Comparison of ENCODE assay signal across 16 cellular contexts in genomic region chr5:119361723-119362122, GRCh38. TPM values are rescaled to one million over a fixed set of nuclear protein-coding genes. Genes with fewer than 3 reads are reported as not detected.
DNase-seq lines count a peak whose midpoint lies in the region; ATAC-seq and TF ChIP-seq lines count a peak whose summit lies in the region.
"Had no signal": no experiment of that assay in that cellular context is flagged by ENCODE, and none has a peak within 500 bp of the region (broad histone marks: within the 10 kb centered on the region; RNA-seq: fewer than 3 reads in every experiment).

No MANE protein-coding gene starts in this region.

- no peaks in the 10 kb centered on the region for H3K27me3 Mint-ChIP-seq in activated naive CD4-positive, alpha-beta T cell treated with anti-CD3 and anti-CD28 coated beads, Interleukin-2, amount 10 ng/mL, durations not matched to agents 7 days and 5 days
- H3K27me3 Mint-ChIP-seq in naive B cell = no peaks in the 10 kb centered on the region

- H3K27me3 ChIP-seq in upper lobe of left lung = no peaks in the 10 kb centered on the region
- H3K27me3 ChIP-seq: Peyer's patch, testis had no signal

- TF ChIP-seq EP300 in upper lobe of left lung (IDR thresholded peaks at IDR 0.05) = no peak

- TF ChIP-seq POLR2A in upper lobe of left lung (IDR thresholded peaks at IDR 0.05) = no peak

- H3K27ac Mint-ChIP-seq in activated naive CD4-positive, alpha-beta T cell treated with anti-CD3 and anti-CD28 coated beads, Interleukin-2, amount 10 ng/mL, durations not matched to agents 7 days and 5 days = peak overlapping the region; percentile 16
- peak overlapping the region; percentile 95 for H3K27ac Mint-ChIP-seq in activated naive CD4-positive, alpha-beta T cell treated with anti-CD3 and anti-CD28 coated beads, Interleukin-2, amount 50 U/mL, for 72 hours
- peak overlapping the region; percentile 19 to 96 (median 92) for H3K27ac Mint-ChIP-seq in naive B cell

- no peak overlapping the region for H3K4me3 ChIP-seq in upper lobe of left lung
- H3K4me3 ChIP-seq: Peyer's patch, testis had no signal

- WGBS in upper lobe of left lung, 2 donors = 86 to 100% methylated on average over 1 of the region's 1 CpG

- no peaks in the 10 kb centered on the region for H3K9me3 Mint-ChIP-seq in activated naive CD4-positive, alpha-beta T cell treated with anti-CD3 and anti-CD28 coated beads, Interleukin-2, amount 10 ng/mL, durations not matched to agents 7 days and 5 days
- H3K9me3 Mint-ChIP-seq in activated naive CD4-positive, alpha-beta T cell treated with anti-CD3 and anti-CD28 coated beads, Interleukin-2, amount 50 U/mL, for 72 hours = peaks cover 2 to 4% of the 10 kb centered on the region in 2 donors
- H3K9me3 Mint-ChIP-seq in naive B cell = no peaks in the 10 kb centered on the region

- H3K9me3 ChIP-seq in upper lobe of left lung = no peaks in the 10 kb centered on the region
- H3K9me3 ChIP-seq: Peyer's patch, testis had no signal

- ATAC-seq in activated naive CD4-positive, alpha-beta T cell treated with anti-CD3 and anti-CD28 coated beads, Interleukin-2, amount 50 U/mL, for 72 hours = peak in 1 of 2 donors; percentile 61
- no peak for ATAC-seq in naive B cell (ENCODE audit: low read depth in 2 of 2)
- no peak for ATAC-seq in upper lobe of left lung (ENCODE audit: low FRiP score in 2 of 2)
- no peak for ATAC-seq in omental fat pad (ENCODE audit: low FRiP score)
- ATAC-seq in GM18511 (IDR thresholded peaks at IDR 0.05; ENCODE audit: unreplicated experiment) = no peak

- no peak for DNase-seq in activated naive CD4-positive, alpha-beta T cell treated with anti-CD3 and anti-CD28 coated beads, Interleukin-2, amount 10 ng/mL, durations not matched to agents 7 days and 5 days
- no peak for DNase-seq in activated naive CD4-positive, alpha-beta T cell (lab: John Stamatoyannopoulos, UW)
- DNase-seq in activated naive CD4-positive, alpha-beta T cell treated with anti-CD3 and anti-CD28 coated beads, Interleukin-2, amount 50 U/mL, for 72 hours (ENCODE audit: low spot score in 2 of 2) = no peak
- DNase-seq in naive B cell (no peak), upper lobe of left lung (no peak), omental fat pad (ENCODE audit: low spot score) (no peak), SIG-M5 (lab: John Stamatoyannopoulos, UW) (no peak)
- DNase-seq: activated CD4-positive, alpha-beta T cell treated with anti-CD3 and anti-CD28 coated beads for 48 hours; DMS153; hippocampal formation; KG1; NCI-H146; NCI-H524; Peyer's patch; testis had no signal

- H3K4me1 Mint-ChIP-seq in activated naive CD4-positive, alpha-beta T cell treated with anti-CD3 and anti-CD28 coated beads, Interleukin-2, amount 10 ng/mL, durations not matched to agents 7 days and 5 days = peaks cover 97% of the 10 kb centered on the region
- H3K4me1 Mint-ChIP-seq in naive B cell = peaks cover 88 to 93% (median 89%) of the 10 kb centered on the region in 3 donors

- H3K27ac ChIP-seq in upper lobe of left lung = peak overlapping the region in 3 of 4 donors; percentile 4 to 46 (median 8)
- H3K27ac ChIP-seq: testis had no signal

- H3K4me3 Mint-ChIP-seq in activated naive CD4-positive, alpha-beta T cell treated with anti-CD3 and anti-CD28 coated beads, Interleukin-2, amount 10 ng/mL, durations not matched to agents 7 days and 5 days = no peak overlapping the region
- H3K4me3 Mint-ChIP-seq in naive B cell = peak overlapping the region; percentile 38 to 94 (median 76)

- H3K36me3 Mint-ChIP-seq in activated naive CD4-positive, alpha-beta T cell treated with anti-CD3 and anti-CD28 coated beads, Interleukin-2, amount 10 ng/mL, durations not matched to agents 7 days and 5 days = peaks cover 71% of the 10 kb centered on the region
- H3K36me3 Mint-ChIP-seq in activated naive CD4-positive, alpha-beta T cell treated with anti-CD3 and anti-CD28 coated beads, Interleukin-2, amount 50 U/mL, for 72 hours = peaks cover 46 to 73% of the 10 kb centered on the region in 2 donors
- H3K36me3 Mint-ChIP-seq in naive B cell = peaks cover 14 to 25% of the 10 kb centered on the region in 2 donors

- peaks cover 26 to 69% (median 58%) of the 10 kb centered on the region in 4 donors for H3K4me1 ChIP-seq in upper lobe of left lung

- CTCF ChIA-PET in activated naive CD4-positive, alpha-beta T cell treated with anti-CD3 and anti-CD28 coated beads, Interleukin-2, amount 10 ng/mL, durations not matched to agents 7 days and 5 days (lab: Charles Lee) = interaction anchor here (1.2 to 3.8 kb wide), 2 partner anchors 46 to 91 kb away, joined by 3 to 18 read pairs; no protein-coding TSS in a partner anchor

- TF ChIP-seq CTCF in upper lobe of left lung (IDR thresholded peaks at IDR 0.05) (no peak), omental fat pad (IDR thresholded peaks at IDR 0.05) (no peak)

- no peaks in the 10 kb centered on the region for H3K36me3 ChIP-seq in upper lobe of left lung
- H3K36me3 ChIP-seq: Peyer's patch had no signal

RNA-seq across cellular contexts. Expression of gene TNFAIP8, which starts 5.9 kb away (rescaled TPM):
- 100 to 1,000 TPM; 110 to 146 TPM for total RNA-seq in activated naive CD4-positive, alpha-beta T cell treated with anti-CD3 and anti-CD28 coated beads, Interleukin-2, amount 50 U/mL, for 72 hours
- 100 to 1,000 TPM; 224 to 432 (median 315) TPM for polyA plus RNA-seq in naive B cell (ENCODE audit: low read depth in 6 of 6)
- 10 to 100 TPM; 14.7 to 33.2 (median 19.7) TPM for total RNA-seq in upper lobe of left lung
- total RNA-seq in omental fat pad = 100 to 1,000 TPM in 1 of 4 donors, 10 to 100 TPM in 3; 24.4 to 106 (median 75.0) TPM

Comparison
In these comparisons a context has a peak if more than half of its experiments do, and no peak if none do; other contexts are left out.
1. H3K27ac Mint-ChIP-seq: peak in every context shown above with its lines; median percentile 95 in activated naive CD4-positive, alpha-beta T cell treated with anti-CD3 and anti-CD28 coated beads, Interleukin-2, amount 50 U/mL, for 72 hours; 92 in naive B cell; 16 in activated naive CD4-positive, alpha-beta T cell treated with anti-CD3 and anti-CD28 coated beads, Interleukin-2, amount 10 ng/mL, durations not matched to agents 7 days and 5 days.